8 cellular contexts compared by ENCODE assay signal in genomic region chr2:127080941-127081769, GRCh38. TPM values are rescaled to one million over a fixed set of nuclear protein-coding genes. Genes with fewer than 3 reads are reported as not detected.
A peak's percentile ranks its signal among the peaks of the same experiment; 100 is the strongest.
DNase-seq lines count a peak whose midpoint lies in the region; ATAC-seq lines count a peak whose summit lies in the region.

No MANE protein-coding gene starts in this region.

- intact Hi-C loops in left colon (cut with DNase I, micrococcal nuclease), result no loop called here

- no peaks in the 10 kb centered on the region for H3K9me3 Mint-ChIP-seq in activated T-cell treated with anti-CD3 and anti-CD28 coated beads, Interleukin-2, amount 50 U/mL, for 4 hours

- in situ Hi-C loops in ACHN (cut with HindIII; ENCODE audit: low pct_ligation_motif_present, low pct_unique_long_range_greater_than_20kb, low sequenced_read_pairs), result no loop called here

- peak; percentile 29 for ATAC-seq in GM19463 (IDR thresholded peaks at IDR 0.05; ENCODE audit: unreplicated experiment)
- peak; percentile 44 to 50 for ATAC-seq in activated T-cell treated with anti-CD3 and anti-CD28 coated beads, Interleukin-2, amount 50 U/mL, for 4 hours
- peak; percentile 45 for ATAC-seq in left colon

- peak overlapping the region; percentile 84 for H3K4me3 Mint-ChIP-seq in activated T-cell treated with anti-CD3 and anti-CD28 coated beads, Interleukin-2, amount 50 U/mL, for 4 hours

- H3K4me1 Mint-ChIP-seq in activated T-cell treated with anti-CD3 and anti-CD28 coated beads, Interleukin-2, amount 50 U/mL, for 4 hours (ENCODE audit: low read depth), result peaks cover 89% of the 10 kb centered on the region

- peaks cover 2% of the 10 kb centered on the region for H3K36me3 Mint-ChIP-seq in activated T-cell treated with anti-CD3 and anti-CD28 coated beads, Interleukin-2, amount 50 U/mL, for 4 hours (ENCODE audit: insufficient read depth)

- DNase-seq in ACHN, result peak; percentile 36
- peak in 48 of 76 experiments; percentile 3 to 67 (median 43) for DNase-seq in HUDEP-2 (lab: John Stamatoyannopoulos, UW; ENCODE audit: unreplicated experiment in 76 of 76)
- peak; percentile 45 for DNase-seq in activated T-cell treated with anti-CD3 and anti-CD28 coated beads, Interleukin-2, amount 50 U/mL, for 4 hours
- DNase-seq in left colon, result no peak
- peak; percentile 60 for DNase-seq in stimulated activated naive CD4-positive, alpha-beta T cell treated with Interleukin-2 at 50 U/mL for 16 hours (lab: John Stamatoyannopoulos, UW)
- DNase-seq in AG20443 (ENCODE audit: low spot score), result no peak
- no peak for DNase-seq in NCI-H748 treated with DMSO at 0.1 percent for 48 hours (lab: John Stamatoyannopoulos, UW)

- H3K27me3 Mint-ChIP-seq in activated T-cell treated with anti-CD3 and anti-CD28 coated beads, Interleukin-2, amount 50 U/mL, for 4 hours (ENCODE audit: low read depth), result no peaks in the 10 kb centered on the region

RNA-seq across cellular contexts. Expression of gene BIN1, which starts 25.8 kb away (rescaled TPM):
- 10 to 100 TPM; 30.3 to 34.6 (median 32.7) TPM for total RNA-seq in activated T-cell treated with anti-CD3 and anti-CD28 coated beads, Interleukin-2, amount 50 U/mL, for 4 hours
- total RNA-seq in left colon, result 10 to 100 TPM; 34.3 to 37.2 TPM

Comparison
In these comparisons a context has a peak if more than half of its experiments do, and no peak if none do; other contexts are left out.
1. DNase-seq: peak in ACHN (single experiment), HUDEP-2 (48 of 76), activated T-cell treated with anti-CD3 and anti-CD28 coated beads, Interleukin-2, amount 50 U/mL, for 4 hours (single experiment) and stimulated activated naive CD4-positive, alpha-beta T cell treated with Interleukin-2 at 50 U/mL for 16 hours (single experiment); none in left colon (0 of 2), AG20443 (single experiment) and NCI-H748 treated with DMSO at 0.1 percent for 48 hours (single experiment).
2. Peak in every context shown above with its lines, with median percentiles within 50 percentile points of each other: ATAC-seq.